10 cellular contexts compared by ENCODE assay signal in the genomic region with DNA sequence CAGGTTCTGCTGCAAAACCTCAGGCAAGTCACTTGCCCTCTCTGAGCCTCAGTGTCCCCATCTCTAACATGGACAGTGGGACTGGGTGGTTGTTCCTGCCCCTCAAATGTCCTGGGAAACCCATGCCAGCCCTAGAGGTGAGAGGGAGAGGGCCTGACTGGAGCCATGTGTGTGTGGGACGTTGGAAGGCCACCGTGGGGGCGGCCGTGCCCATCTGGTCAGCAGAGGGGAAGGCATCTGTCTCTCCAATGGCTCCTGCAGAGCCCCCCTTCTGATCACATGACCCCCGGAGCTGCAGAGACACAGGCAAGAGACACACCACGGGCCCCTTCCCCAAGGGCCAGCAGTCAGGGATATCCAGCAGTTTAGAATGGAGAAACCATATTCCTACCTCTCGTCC. TPM values are rescaled to one million over a fixed set of nuclear protein-coding genes. Genes with fewer than 3 reads are reported as not detected.
DNase-seq lines count a peak whose midpoint lies in the region; ATAC-seq, FAIRE-seq and TF ChIP-seq lines count a peak whose summit lies in the region.
"Had no signal": no experiment of that assay in that cellular context is flagged by ENCODE, and none has a peak within 500 bp of the region (broad histone marks: within the 10 kb centered on the region; RNA-seq: fewer than 3 reads in every experiment).

No MANE protein-coding gene starts in this region.

- WGBS in body of pancreas, 2 donors = 79 to 82% methylated on average over 2 to 7 of the region's 7 CpGs

- no peak for TF ChIP-seq CTCF in activated CD8-positive, alpha-beta T cell treated with anti-CD3 and anti-CD28 coated beads for 36 hours (IDR thresholded peaks at IDR 0.05)
- no peak for TF ChIP-seq CTCF in fibroblast of the aortic adventitia (IDR thresholded peaks at IDR 0.05; ENCODE audit: insufficient read depth, low read length)
- TF ChIP-seq CTCF in body of pancreas (IDR thresholded peaks at IDR 0.05) = no peak

- intact Hi-C loops in activated CD8-positive, alpha-beta T cell treated with anti-CD3 and anti-CD28 coated beads for 36 hours (cut with micrococcal nuclease) = no loop called here
- intact Hi-C loops in body of pancreas (cut with DNase I) = no loop called here

- peaks cover 12% of the 10 kb centered on the region for H3K4me1 ChIP-seq in body of pancreas

- H3K27me3 ChIP-seq in body of pancreas = no peaks in the 10 kb centered on the region

- no peaks in the 10 kb centered on the region for H3K9me3 Mint-ChIP-seq in activated CD8-positive, alpha-beta T cell treated with anti-CD3 and anti-CD28 coated beads, Interleukin-2, amount 10 ng/mL, durations not matched to agents 7 days and 5 days (ENCODE audit: insufficient read depth)
- no peaks in the 10 kb centered on the region for H3K9me3 Mint-ChIP-seq in activated CD8-positive, alpha-beta T cell treated with anti-CD3 and anti-CD28 coated beads for 36 hours
- no peaks in the 10 kb centered on the region for H3K9me3 Mint-ChIP-seq in stimulated activated effector memory CD8-positive, alpha-beta T cell treated with anti-CD3 and anti-CD28 coated beads, Interleukin-12 subunit alpha, Interleukin-12 subunit beta, amount 100 ng/mL, for 72 hours

- peaks cover 25% of the 10 kb centered on the region for H3K27me3 Mint-ChIP-seq in activated CD8-positive, alpha-beta T cell treated with anti-CD3 and anti-CD28 coated beads, Interleukin-2, amount 10 ng/mL, durations not matched to agents 7 days and 5 days (ENCODE audit: low read depth)
- H3K27me3 Mint-ChIP-seq in activated CD8-positive, alpha-beta T cell treated with anti-CD3 and anti-CD28 coated beads for 36 hours = peaks cover 9% of the 10 kb centered on the region

- no peak for DNase-seq in activated CD8-positive, alpha-beta T cell treated with anti-CD3 and anti-CD28 coated beads, Interleukin-2, amount 10 ng/mL, durations not matched to agents 7 days and 5 days
- DNase-seq in activated CD8-positive, alpha-beta T cell treated with anti-CD3 and anti-CD28 coated beads for 36 hours = no peak
- DNase-seq in fibroblast of the aortic adventitia (ENCODE audit: low read depth) (no peak), urothelium cell line (ENCODE audit: low spot score) (no peak), body of pancreas (no peak)
- no peak for DNase-seq in stimulated activated effector memory CD8-positive, alpha-beta T cell treated with anti-CD3 and anti-CD28 coated beads, Interleukin-12 subunit alpha, Interleukin-12 subunit beta, amount 100 ng/mL, for 72 hours (ENCODE audit: low spot score in 2 of 2)
- DNase-seq: activated T-cell treated with anti-CD3 and anti-CD28 coated beads, Interleukin-2, amount 50 U/mL, for 48 hours; kidney; retina had no signal

- H3K27ac ChIP-seq in body of pancreas = no peak overlapping the region

- peak overlapping the region; percentile 3 for H3K4me3 Mint-ChIP-seq in activated CD8-positive, alpha-beta T cell treated with anti-CD3 and anti-CD28 coated beads, Interleukin-2, amount 10 ng/mL, durations not matched to agents 7 days and 5 days
- H3K4me3 Mint-ChIP-seq in activated CD8-positive, alpha-beta T cell treated with anti-CD3 and anti-CD28 coated beads for 36 hours = no peak overlapping the region
- H3K4me3 Mint-ChIP-seq in stimulated activated effector memory CD8-positive, alpha-beta T cell treated with anti-CD3 and anti-CD28 coated beads, Interleukin-12 subunit alpha, Interleukin-12 subunit beta, amount 100 ng/mL, for 72 hours = peak overlapping the region; percentile 60

- CTCF ChIA-PET in activated CD8-positive, alpha-beta T cell treated with anti-CD3 and anti-CD28 coated beads, Interleukin-2, amount 10 ng/mL, durations not matched to agents 7 days and 5 days (lab: Charles Lee) = no interaction called here
- CTCF ChIA-PET in activated CD8-positive, alpha-beta T cell treated with anti-CD3 and anti-CD28 coated beads for 36 hours (lab: Charles Lee) = interaction anchor here (1.4 kb wide), 1 partner anchor 14 kb away, joined by 3 read pairs; no protein-coding TSS in a partner anchor

- no peak overlapping the region for H3K27ac Mint-ChIP-seq in activated CD8-positive, alpha-beta T cell treated with anti-CD3 and anti-CD28 coated beads, Interleukin-2, amount 10 ng/mL, durations not matched to agents 7 days and 5 days
- no peak overlapping the region for H3K27ac Mint-ChIP-seq in activated CD8-positive, alpha-beta T cell treated with anti-CD3 and anti-CD28 coated beads for 36 hours
- no peak overlapping the region for H3K27ac Mint-ChIP-seq in stimulated activated effector memory CD8-positive, alpha-beta T cell treated with anti-CD3 and anti-CD28 coated beads, Interleukin-12 subunit alpha, Interleukin-12 subunit beta, amount 100 ng/mL, for 72 hours

- H3K36me3 Mint-ChIP-seq in activated CD8-positive, alpha-beta T cell treated with anti-CD3 and anti-CD28 coated beads, Interleukin-2, amount 10 ng/mL, durations not matched to agents 7 days and 5 days (ENCODE audit: low read depth) = no peaks in the 10 kb centered on the region
- no peaks in the 10 kb centered on the region for H3K36me3 Mint-ChIP-seq in activated CD8-positive, alpha-beta T cell treated with anti-CD3 and anti-CD28 coated beads for 36 hours (ENCODE audit: low read depth)
- H3K36me3 Mint-ChIP-seq in stimulated activated effector memory CD8-positive, alpha-beta T cell treated with anti-CD3 and anti-CD28 coated beads, Interleukin-12 subunit alpha, Interleukin-12 subunit beta, amount 100 ng/mL, for 72 hours = no peaks in the 10 kb centered on the region

- ATAC-seq in activated CD8-positive, alpha-beta T cell treated with anti-CD3 and anti-CD28 coated beads, Interleukin-2, amount 10 ng/mL, durations not matched to agents 7 days and 5 days = no peak
- ATAC-seq in activated CD8-positive, alpha-beta T cell treated with anti-CD3 and anti-CD28 coated beads for 36 hours = no peak
- no peak for ATAC-seq in stimulated activated effector memory CD8-positive, alpha-beta T cell treated with anti-CD3 and anti-CD28 coated beads, Interleukin-12 subunit alpha, Interleukin-12 subunit beta, amount 100 ng/mL, for 72 hours
- no peak for ATAC-seq in body of pancreas

- POLR2A ChIA-PET in activated CD8-positive, alpha-beta T cell treated with anti-CD3 and anti-CD28 coated beads, Interleukin-2, amount 10 ng/mL, durations not matched to agents 7 days and 5 days (lab: Charles Lee) = interaction anchor here (1.3 kb wide), 1 partner anchor 12 kb away, joined by 3 read pairs; no protein-coding TSS in a partner anchor
- POLR2A ChIA-PET in activated CD8-positive, alpha-beta T cell treated with anti-CD3 and anti-CD28 coated beads for 36 hours (lab: Charles Lee) = interaction anchor here (1.9 kb wide), 1 partner anchor 14 kb away, joined by 8 read pairs; a partner anchor contains a TSS

- H3K4me1 Mint-ChIP-seq in activated CD8-positive, alpha-beta T cell treated with anti-CD3 and anti-CD28 coated beads, Interleukin-2, amount 10 ng/mL, durations not matched to agents 7 days and 5 days (ENCODE audit: low read depth) = peaks cover 14% of the 10 kb centered on the region
- peaks cover 18% of the 10 kb centered on the region for H3K4me1 Mint-ChIP-seq in activated CD8-positive, alpha-beta T cell treated with anti-CD3 and anti-CD28 coated beads for 36 hours (ENCODE audit: low read depth)
- peaks cover 21% of the 10 kb centered on the region for H3K4me1 Mint-ChIP-seq in stimulated activated effector memory CD8-positive, alpha-beta T cell treated with anti-CD3 and anti-CD28 coated beads, Interleukin-12 subunit alpha, Interleukin-12 subunit beta, amount 100 ng/mL, for 72 hours

- H3K9me3 ChIP-seq in body of pancreas = no peaks in the 10 kb centered on the region

- FAIRE-seq in urothelium cell line (lab: Jason Lieb, UNC) = no peak
- FAIRE-seq: kidney had no signal

- TF ChIP-seq POLR2A in body of pancreas (IDR thresholded peaks at IDR 0.05) = no peak

- H3K4me3 ChIP-seq in fibroblast of the aortic adventitia (ENCODE audit: low read depth, low read length) (peak overlapping the region; percentile 84), body of pancreas (no peak overlapping the region)

- H3K36me3 ChIP-seq in body of pancreas (replicated peaks in 1 of 2; ENCODE audit: insufficient read depth in 1 of 2, low read depth in 2 of 2) = no peaks in the 10 kb centered on the region

RNA-seq across cellular contexts. Expression of a gene that starts 1.7 kb away (rescaled TPM):
- total RNA-seq in activated CD8-positive, alpha-beta T cell treated with anti-CD3 and anti-CD28 coated beads, Interleukin-2, amount 10 ng/mL, durations not matched to agents 7 days and 5 days = under 1 TPM; 0.21 to 0.29 TPM
- total RNA-seq in activated CD8-positive, alpha-beta T cell treated with anti-CD3 and anti-CD28 coated beads for 36 hours = under 1 TPM; 0.36 to 0.59 TPM
- 28.0 and 57.4 TPM in 2 replicates for total RNA-seq in fibroblast of the aortic adventitia (ENCODE audit: low replicate concordance)
- total RNA-seq in body of pancreas = 10 to 100 TPM; 13.0 to 29.0 TPM

RNA-seq across cellular contexts. Expression of a gene that starts 13.5 kb away (rescaled TPM):
- 100 to 1,000 TPM; 121 to 127 TPM for total RNA-seq in activated CD8-positive, alpha-beta T cell treated with anti-CD3 and anti-CD28 coated beads, Interleukin-2, amount 10 ng/mL, durations not matched to agents 7 days and 5 days
- total RNA-seq in activated CD8-positive, alpha-beta T cell treated with anti-CD3 and anti-CD28 coated beads for 36 hours = 10 to 100 TPM; 75.7 to 77.1 TPM
- total RNA-seq in fibroblast of the aortic adventitia (ENCODE audit: low replicate concordance) (47.8 and 49.6 TPM in 2 replicates), body of pancreas (10 to 100 TPM; 58.4 to 61.6 TPM)

RNA-seq across cellular contexts. Expression of a gene that starts 44.8 kb away (rescaled TPM):
- total RNA-seq in activated CD8-positive, alpha-beta T cell treated with anti-CD3 and anti-CD28 coated beads, Interleukin-2, amount 10 ng/mL, durations not matched to agents 7 days and 5 days = 100 to 1,000 TPM in 1 of 2 experiments, 10 to 100 TPM in 1; 94.3 to 105 TPM
- total RNA-seq in activated CD8-positive, alpha-beta T cell treated with anti-CD3 and anti-CD28 coated beads for 36 hours = 100 to 1,000 TPM; 127 to 132 TPM
- total RNA-seq in fibroblast of the aortic adventitia (ENCODE audit: low replicate concordance) (37.4 and 63.4 TPM in 2 replicates), body of pancreas (100 to 1,000 TPM; 113 to 129 TPM)

RNA-seq across cellular contexts. Expression of a gene that starts 55.6 kb away (rescaled TPM):
- total RNA-seq in activated CD8-positive, alpha-beta T cell treated with anti-CD3 and anti-CD28 coated beads, Interleukin-2, amount 10 ng/mL, durations not matched to agents 7 days and 5 days = not detected
- not detected for total RNA-seq in activated CD8-positive, alpha-beta T cell treated with anti-CD3 and anti-CD28 coated beads for 36 hours
- total RNA-seq in fibroblast of the aortic adventitia (ENCODE audit: low replicate concordance) (not detected in 2 replicates), body of pancreas (10 to 100 TPM in 1 of 2 donors, 1 to 10 TPM in 1; 4.9 to 24.6 TPM)
- total RNA-seq: T-helper 2 cell treated with Interferon-gamma antibody and Interleukin-4, amounts not matched to agents 100 ng/mL and 5 ng/mL, for 36 hours had no signal

Comparison
In these comparisons a context has a peak if more than half of its experiments do, and no peak if none do; other contexts are left out.
1. RNA of a gene that starts 1.7 kb away (total RNA-seq): 28.0 to 57.4 TPM in fibroblast of the aortic adventitia and 13.0 to 29.0 TPM in body of pancreas; 0.36 to 0.59 TPM in activated CD8-positive, alpha-beta T cell treated with anti-CD3 and anti-CD28 coated beads for 36 hours and 0.21 to 0.29 TPM in activated CD8-positive, alpha-beta T cell treated with anti-CD3 and anti-CD28 coated beads, Interleukin-2, amount 10 ng/mL, durations not matched to agents 7 days and 5 days; every median in the first group is over 4 times any median in the second.